1 cellular context compared by ENCODE assay signal in genomic region chr16:53053967-53054669, GRCh38.
TF ChIP-seq lines count a peak whose summit lies in the region.

No MANE protein-coding gene starts in this region.

TF ChIP-seq in K562, 482 proteins besides CTCF, POLR2A, EP300 and RAD21 (continued from another document and continues in another):
- TF ChIP-seq ELK1 (CRISPR knock-in tag; IDR thresholded peaks at IDR 0.05): no peak
- TF ChIP-seq NCOR1 (IDR thresholded peaks at IDR 0.05): no peak
- no peak for TF ChIP-seq ZNF444 (CRISPR knock-in tag; IDR thresholded peaks at IDR 0.05)
- no peak for TF ChIP-seq NFATC3 (IDR thresholded peaks at IDR 0.05)
- TF ChIP-seq ZNF518B (CRISPR knock-in tag; IDR thresholded peaks at IDR 0.05): no peak
- TF ChIP-seq SMARCE1 (IDR thresholded peaks at IDR 0.05): no peak
- TF ChIP-seq RBM22 (IDR thresholded peaks at IDR 0.05; ENCODE audit: low read depth, low read length, poor library complexity, severe bottlenecking): no peak
- peak; percentile 82 for TF ChIP-seq MGA (IDR thresholded peaks at IDR 0.05)
- no peak for TF ChIP-seq MCM5 (IDR thresholded peaks at IDR 0.05; ENCODE audit: low read depth)
- TF ChIP-seq ZSCAN32 (CRISPR knock-in tag; IDR thresholded peaks at IDR 0.05): 0 out of 2 replicates have a peak, but pooled peaks have one; percentile 31
- TF ChIP-seq IRF9 (tag; IDR thresholded peaks at IDR 0.05): no peak
- peak; percentile 42 for TF ChIP-seq RBM25 (IDR thresholded peaks at IDR 0.05; ENCODE audit: low read depth, low read length, severe bottlenecking)
- TF ChIP-seq BRD4 (IDR thresholded peaks at IDR 0.05): no peak
- TF ChIP-seq ZKSCAN1 (IDR thresholded peaks at IDR 0.05; ENCODE audit: low read depth, low read length): peak; percentile 87
- TF ChIP-seq ZEB2 (IDR thresholded peaks at IDR 0.05): no peak
- no peak for TF ChIP-seq CEBPZ (IDR thresholded peaks at IDR 0.05; ENCODE audit: borderline replicate concordance, low read depth, low read length)
- 0 out of 2 replicates have a peak, but pooled peaks have one; percentile 32 for TF ChIP-seq CREB3 (tag; conservative IDR thresholded peaks at IDR 0.05; ENCODE audit: low read depth)
- TF ChIP-seq HDGF (IDR thresholded peaks at IDR 0.05): no peak
- TF ChIP-seq NKRF (IDR thresholded peaks at IDR 0.05; ENCODE audit: borderline replicate concordance): 0 out of 2 replicates have a peak, but pooled peaks have one; percentile 14
- no peak for TF ChIP-seq RNF2 (IDR thresholded peaks at IDR 0.05)
- TF ChIP-seq ZNF395 (CRISPR knock-in tag; IDR thresholded peaks at IDR 0.05): 0 out of 2 replicates have a peak, but pooled peaks have one; percentile 23
- TF ChIP-seq E2F3 (CRISPR knock-in tag; IDR thresholded peaks at IDR 0.05): 0 out of 2 replicates have a peak, but pooled peaks have one; percentile 2
- TF ChIP-seq E2F6 (IDR thresholded peaks at IDR 0.05; ENCODE audit: borderline replicate concordance in 1 of 2, extremely low read depth in 1 of 2, insufficient read depth in 1 of 2, insufficient read length in 1 of 2, low read depth in 1 of 2, low read length in 1 of 2, poor library complexity in 1 of 2, severe bottlenecking in 1 of 2): peak in 1 of 2 experiments; percentile 70
